Comparison of ENCODE assay signal across 15 cellular contexts in genomic region chr3:121739902-121740301, GRCh38. TPM values are rescaled to one million over a fixed set of nuclear protein-coding genes. Genes with fewer than 3 reads are reported as not detected.
A peak's percentile ranks its signal among the peaks of the same experiment; 100 is the strongest.
DNase-seq lines count a peak whose midpoint lies in the region; ATAC-seq, FAIRE-seq and TF ChIP-seq lines count a peak whose summit lies in the region.
"Had no signal": no experiment of that assay in that cellular context is flagged by ENCODE, and none has a peak within 500 bp of the region (broad histone marks: within the 10 kb centered on the region; RNA-seq: fewer than 3 reads in every experiment).

No MANE protein-coding gene starts in this region.

- DNase-seq in left ventricle myocardium inferior (no peak), right cardiac atrium (no peak), GM12878 (ENCODE audit: low read depth, low spot score) (no peak), globus pallidus (ENCODE audit: low spot score) (no peak)
- DNase-seq: COR-L47, EL, KBM-7, NCI-H187 treated with DMSO at 0.1 percent for 48 hours, NCI-H526 treated with DMSO at 0.1 percent for 48 hours had no signal

- no peak for TF ChIP-seq RAD21 in GM12878 (IDR thresholded peaks at IDR 0.05; ENCODE audit: insufficient read depth, low read depth, low read length)

- no peak overlapping the region for H3K9ac ChIP-seq in Loucy (ENCODE audit: low read depth, low read length, poor library complexity, severe bottlenecking)
- H3K9ac ChIP-seq in GM12878 (ENCODE audit: control insufficient read depth, insufficient read depth, low read length): no peak overlapping the region

- no TSS peak for BruUV-seq in GM12878 (replicated peaks; lab: Mats Ljungman, UMichigan)

- H3K36me3 ChIP-seq in left ventricle myocardium inferior (peaks cover 14% of the 10 kb centered on the region), Loucy (ENCODE audit: insufficient read depth, low read length) (no peaks in the 10 kb centered on the region), GM12878 (ENCODE audit: control insufficient read depth in 2 of 2, insufficient read depth in 2 of 2, low read length in 1 of 2) (no peaks in the 10 kb centered on the region; a peak in 1 of 4 replicates)

- H3K27ac ChIP-seq in left ventricle myocardium inferior (replicated peaks): peak overlapping the region; percentile 12
- H3K27ac ChIP-seq in right cardiac atrium (ENCODE audit: low read length): no peak overlapping the region
- no peak overlapping the region for H3K27ac ChIP-seq in GM12878 (ENCODE audit: control insufficient read depth, insufficient read depth)
- H3K27ac ChIP-seq: C4-2B, RWPE1 had no signal

- H3K9me2 ChIP-seq in Loucy (replicated peaks; ENCODE audit: low read depth, low read length): no peaks in the 10 kb centered on the region

- H3K9me3 ChIP-seq in left ventricle myocardium inferior (replicated peaks) (peaks cover 12% of the 10 kb centered on the region), right cardiac atrium (ENCODE audit: control insufficient read depth, low read length) (no peaks in the 10 kb centered on the region), Loucy (ENCODE audit: insufficient read depth, low read depth, low read length) (no peaks in the 10 kb centered on the region), GM12878 (replicated peaks; ENCODE audit: control insufficient read depth, insufficient read depth, low read length) (peaks cover 1% of the 10 kb centered on the region; the same call in 2 of the 3 replicates)

- no peaks in the 10 kb centered on the region for H3K27me3 ChIP-seq in left ventricle myocardium inferior (ENCODE audit: low read depth)
- no peaks in the 10 kb centered on the region for H3K27me3 ChIP-seq in right cardiac atrium (ENCODE audit: control insufficient read depth, insufficient read depth)
- no peaks in the 10 kb centered on the region for H3K27me3 ChIP-seq in Loucy (ENCODE audit: insufficient read depth, low read length, poor library complexity, severe bottlenecking)
- no peaks in the 10 kb centered on the region for H3K27me3 ChIP-seq in GM12878 (replicated peaks in 1 of 2; ENCODE audit: control insufficient read depth in 2 of 2, insufficient read depth in 2 of 2, low read length in 1 of 2)

- POLR2A ChIA-PET in GM12878 (lab: Charles Lee): interaction anchor here (1.0 kb wide), 1 partner anchor 10 kb away, joined by 3 read pairs; no protein-coding TSS in a partner anchor

- CTCF ChIA-PET in GM12878 (lab: Yijun Ruan, JAX): no interaction called here

- no peak for TF ChIP-seq CTCF in left ventricle myocardium inferior (IDR thresholded peaks at IDR 0.05; ENCODE audit: borderline replicate concordance)
- TF ChIP-seq CTCF in Loucy (conservative IDR thresholded peaks at IDR 0.05; ENCODE audit: low read length): no peak
- no peak for TF ChIP-seq CTCF in GM12878 (IDR thresholded peaks at IDR 0.05 in 2 of 3, conservative IDR thresholded peaks at IDR 0.05 in 1 of 3; ENCODE audit: control insufficient read depth in 2 of 3, extremely low read depth in 1 of 3, insufficient read depth in 1 of 3, low read depth in 3 of 3, low read length in 3 of 3)

- in situ Hi-C loops in GM12878 (cut with MboI): no loop called here

- H3K4me2 ChIP-seq in Loucy (ENCODE audit: low read depth, low read length, poor library complexity, severe bottlenecking) (peak overlapping the region; percentile 32), GM12878 (ENCODE audit: control insufficient read depth, insufficient read depth) (0 out of 2 replicates have a peak overlapping the region, but pooled peaks have one; percentile 9)

- peaks cover 70% of the 10 kb centered on the region for H3K79me2 ChIP-seq in Loucy (ENCODE audit: insufficient read depth, low read length)
- H3K79me2 ChIP-seq in GM12878 (ENCODE audit: control insufficient read depth, insufficient read depth, low read length): peaks cover 29% of the 10 kb centered on the region

- H3K4me3 ChIP-seq in left ventricle myocardium inferior (no peak overlapping the region), right cardiac atrium (ENCODE audit: low read length) (no peak overlapping the region), Loucy (ENCODE audit: low read length, poor library complexity, severe bottlenecking) (no peak overlapping the region), GM12878 (no peak overlapping the region)

- H4K20me1 ChIP-seq in Loucy (ENCODE audit: insufficient read depth, low read length, poor library complexity, severe bottlenecking) (peaks cover 21% of the 10 kb centered on the region), GM12878 (ENCODE audit: control insufficient read depth, insufficient read depth) (no peaks in the 10 kb centered on the region; the same call in 1 of the 2 replicates)

- peaks cover 47% of the 10 kb centered on the region for H3K4me1 ChIP-seq in left ventricle myocardium inferior
- peaks cover 6% of the 10 kb centered on the region for H3K4me1 ChIP-seq in right cardiac atrium (ENCODE audit: control insufficient read depth, insufficient read depth, low read length)
- peaks cover 18% of the 10 kb centered on the region for H3K4me1 ChIP-seq in Loucy (ENCODE audit: insufficient read depth, low read length, poor library complexity, severe bottlenecking)
- H3K4me1 ChIP-seq in GM12878 (ENCODE audit: control insufficient read depth, insufficient read depth, low read length): peaks cover 23% of the 10 kb centered on the region

- SMC1A ChIA-PET in GM12878 (lab: Charles Lee; ENCODE audit: uncharacterized antibody, unreplicated experiment): no interaction called here

- H2AFZ ChIP-seq in Loucy (ENCODE audit: low read length) (no peak overlapping the region), GM12878 (ENCODE audit: control insufficient read depth, low read depth, low read length) (no peak overlapping the region)

- no peak for TF ChIP-seq EP300 in GM12878 (IDR thresholded peaks at IDR 0.05; ENCODE audit: borderline replicate concordance in 1 of 2, control insufficient read depth in 1 of 2, low read depth in 2 of 2, low read length in 2 of 2)

- no peaks in the 10 kb centered on the region for H3F3A ChIP-seq in Loucy (ENCODE audit: low read depth)

- no peak for TF ChIP-seq POLR2A in GM12878 (IDR thresholded peaks at IDR 0.05; ENCODE audit: low read depth, low read length)

- RAD21 ChIA-PET in GM12878 (lab: Charles Lee; ENCODE audit: unreplicated experiment): no interaction called here

- intact Hi-C loops in left ventricle myocardium inferior (cut with micrococcal nuclease) (no loop called here), right cardiac atrium (cut with DNase I) (no loop called here), GM12878 (cut with micrococcal nuclease; ENCODE audit: unreplicated experiment) (no loop called here)

- no peak for FAIRE-seq in GM12878 (lab: Jason Lieb, UNC)
- FAIRE-seq: H1 had no signal

- ATAC-seq in right cardiac atrium (no peak), GM12878 (0 out of 3 replicates have a peak, but pooled peaks have one; percentile 22), GM21737 (IDR thresholded peaks at IDR 0.05; ENCODE audit: unreplicated experiment) (no peak), GM18519 (IDR thresholded peaks at IDR 0.05; ENCODE audit: low FRiP score, unreplicated experiment) (no peak)

TF ChIP-seq in GM12878, 131 proteins besides CTCF, POLR2A, EP300 and RAD21:
- TF ChIP-seq RUNX3 (IDR thresholded peaks at IDR 0.05; ENCODE audit: low read length) (peak; percentile 63), E2F8 (IDR thresholded peaks at IDR 0.05; ENCODE audit: low read depth, partially characterized antibody) (no peak)

RNA-seq across cellular contexts. Expression of gene GOLGB1, which starts 9.6 kb away (rescaled TPM):
- total RNA-seq in left ventricle myocardium inferior (56.1 TPM), right cardiac atrium (10 to 100 TPM; 52.8 to 60.8 (median 58.4) TPM), GM12878 (2014; rRNA removed) (18.9 and 19.9 TPM in 2 replicates), GM12878 (2014; rRNA removed; fragmentation: Illumina TruSeq; extraction: Trizol) (30.2 and 34.0 TPM in 2 replicates), GM12878 (2021) (24.7 and 26.7 TPM in 2 replicates)
- polyA plus RNA-seq in right cardiac atrium (19.8 TPM), GM12878 (2011; rRNA removed) (18.8 and 25.7 TPM in 2 replicates), GM12878 (2014; fragmentation: Illumina TruSeq; extraction: Trizol) (26.3 and 27.1 TPM in 2 replicates), GM12878 (2014; fragmentation: Nextera tagmentation; extraction: Ambion mirVana) (1 to 10 TPM; 7.4 to 9.6 TPM), GM12878 (2014; rRNA removed) (13.2 and 15.9 TPM in 2 replicates), GM12878 (2016; fragmentation: Nextera tagmentation; extraction: Ambion mirVana) (10 to 100 TPM; 33.3 to 34.5 TPM)
- 54.1 and 61.2 TPM in 2 replicates for total RNA-seq in GM12878 (2013; cell fraction: nucleolus; rRNA removed)
- polyA plus RNA-seq in GM12878 (2011; ENCODE audit: low read depth): 15.8 TPM
- polyA plus RNA-seq in GM12878 (2011; cell fraction: cytosol; rRNA removed): 10.1 and 11.1 TPM in 2 replicates
- 28.7 and 31.5 TPM in 2 replicates for polyA plus RNA-seq in GM12878 (2011; cell fraction: nucleus; rRNA removed)
- polyA plus RNA-seq in GM12878 (2012): 20.3 and 23.3 TPM in 2 replicates
- polyA minus RNA-seq in GM12878 (2011; rRNA and poly(A)+ RNA removed): 12.8 and 14.0 TPM in 2 replicates
- polyA minus RNA-seq in GM12878 (2011; cell fraction: cytosol; rRNA and poly(A)+ RNA removed): 8.7 and 15.7 TPM in 2 replicates
- polyA minus RNA-seq in GM12878 (2011; cell fraction: nucleus; rRNA and poly(A)+ RNA removed): 12.1 and 13.5 TPM in 2 replicates
